In genomic region chr7:223118-223800, GRCh38 we compare ENCODE assay signal across 24 cellular contexts. TPM values are rescaled to one million over a fixed set of nuclear protein-coding genes. Genes with fewer than 3 reads are reported as not detected.
DNase-seq lines count a peak whose midpoint lies in the region; ATAC-seq and TF ChIP-seq lines count a peak whose summit lies in the region.
"Had no signal": no experiment of that assay in that cellular context is flagged by ENCODE, and none has a peak within 500 bp of the region (broad histone marks: within the 10 kb centered on the region; RNA-seq: fewer than 3 reads in every experiment).

No MANE protein-coding gene starts in this region.

- H3K4me1 ChIP-seq in foreskin keratinocyte, result no peaks in the 10 kb centered on the region
- H3K4me1 ChIP-seq in PC-9 (replicated peaks; ENCODE audit: insufficient read depth), result peaks cover 11% of the 10 kb centered on the region; the same call in 1 of the 2 replicates

- no peaks in the 10 kb centered on the region for H3K9me2 ChIP-seq in PC-9 (ENCODE audit: insufficient read depth)

- no peaks in the 10 kb centered on the region for H4K20me1 ChIP-seq in PC-9 (ENCODE audit: insufficient read depth)

- H3F3A ChIP-seq in PC-9 (ENCODE audit: insufficient read depth, low read depth), result peaks cover 5% of the 10 kb centered on the region; the same call in 1 of the 2 replicates

- H3K27me3 Mint-ChIP-seq in activated CD4-positive, alpha-beta T cell treated with anti-CD3 and anti-CD28 coated beads for 36 hours, result no peaks in the 10 kb centered on the region
- H3K27me3 Mint-ChIP-seq: activated B cell treated with CpG ODN at 0.5 μM for 24 hours; activated naive CD8-positive, alpha-beta T cell treated with anti-CD3 and anti-CD28 coated beads, Interleukin-2, amount 50 U/mL, for 24 hours; progenitor cell of endocrine pancreas had no signal

- intact Hi-C loops in PC-9 (cut with micrococcal nuclease; ENCODE audit: unreplicated experiment), result no loop called here
- intact Hi-C loops in activated CD4-positive, alpha-beta T cell treated with anti-CD3 and anti-CD28 coated beads for 36 hours (cut with DNase I, micrococcal nuclease), result no loop called here

- POLR2A ChIA-PET in PC-9 (lab: Charles Lee; ENCODE audit: unreplicated experiment), result no interaction called here
- POLR2A ChIA-PET in activated CD4-positive, alpha-beta T cell treated with anti-CD3 and anti-CD28 coated beads for 36 hours (lab: Charles Lee), result no interaction called here

- no peak overlapping the region for H3K4me3 Mint-ChIP-seq in activated CD4-positive, alpha-beta T cell treated with anti-CD3 and anti-CD28 coated beads for 36 hours
- H3K4me3 Mint-ChIP-seq: activated B cell treated with CpG ODN at 0.5 μM for 24 hours; activated naive CD8-positive, alpha-beta T cell treated with anti-CD3 and anti-CD28 coated beads, Interleukin-2, amount 50 U/mL, for 24 hours; activated T-cell treated with anti-CD3 and anti-CD28 coated beads, Interleukin-2, amount 50 U/mL, for 4 hours; memory B cell; T-cell had no signal

- ATAC-seq in foreskin keratinocyte, result peak; percentile 41
- ATAC-seq in activated CD4-positive, alpha-beta T cell treated with anti-CD3 and anti-CD28 coated beads for 36 hours, result no peak
- ATAC-seq in GM18909 (IDR thresholded peaks at IDR 0.05; ENCODE audit: poor library complexity, unreplicated experiment), result no peak
- ATAC-seq: activated T-cell treated with anti-CD3 and anti-CD28 coated beads, Interleukin-2, amount 50 U/mL, for 4 hours; left lung; right lobe of liver; T-cell had no signal

- no TSS peak for BruUV-seq in PC-9 (replicated peaks; lab: Mats Ljungman, UMichigan)

- H3K27ac ChIP-seq in foreskin keratinocyte, result no peak overlapping the region
- peak overlapping the region; percentile 19 for H3K27ac ChIP-seq in temporal lobe (ENCODE audit: low read depth, low read length)
- no peak overlapping the region for H3K27ac ChIP-seq in PC-9
- H3K27ac ChIP-seq: left lung, right lobe of liver, spleen, thyroid gland had no signal

- no peaks in the 10 kb centered on the region for H3K36me3 ChIP-seq in PC-9 (ENCODE audit: low read depth)
- H3K36me3 ChIP-seq: right lobe of liver, thyroid gland had no signal

- no peaks in the 10 kb centered on the region for H3K9me3 ChIP-seq in PC-9 (ENCODE audit: insufficient read depth, low read depth)
- H3K9me3 ChIP-seq: left lung, right lobe of liver, spleen, stomach, thyroid gland had no signal

- no peak overlapping the region for H3K27ac Mint-ChIP-seq in activated CD4-positive, alpha-beta T cell treated with anti-CD3 and anti-CD28 coated beads for 36 hours
- H3K27ac Mint-ChIP-seq: activated B cell treated with CpG ODN at 0.5 μM for 24 hours; activated naive CD8-positive, alpha-beta T cell treated with anti-CD3 and anti-CD28 coated beads, Interleukin-2, amount 50 U/mL, for 24 hours; memory B cell; progenitor cell of endocrine pancreas; T-cell had no signal

- DNase-seq in NCI-H2171 treated with DMSO at 0.1 percent for 48 hours (lab: John Stamatoyannopoulos, UW) (peak; percentile 60), astrocyte of the hippocampus (ENCODE audit: low read depth, low spot score) (peak; percentile 34), foreskin keratinocyte (no peak), PC-9 (no peak)
- DNase-seq in activated CD4-positive, alpha-beta T cell treated with anti-CD3 and anti-CD28 coated beads for 36 hours, result no peak
- DNase-seq: activated B cell treated with CpG ODN at 0.5 μM for 24 hours; activated naive CD4-positive, alpha-beta T cell; activated naive CD8-positive, alpha-beta T cell treated with anti-CD3 and anti-CD28 coated beads, Interleukin-2, amount 50 U/mL, for 24 hours; activated T-cell treated with anti-CD3 and anti-CD28 coated beads, Interleukin-2, amount 50 U/mL, for 4 hours; left lung; MV-4-11; NCI-H1436; NCI-H2081 treated with DMSO at 0.1 percent for 48 hours; NCI-H774; right lobe of liver; spleen; stimulated activated CD8-positive, alpha-beta memory T cell treated with anti-CD3 and anti-CD28 coated beads, Interleukin-4, amount 100 ng/mL, for 48 hours; stomach; T-cell; thyroid gland had no signal

- H3K9me3 Mint-ChIP-seq in activated CD4-positive, alpha-beta T cell treated with anti-CD3 and anti-CD28 coated beads for 36 hours (ENCODE audit: low read depth), result no peaks in the 10 kb centered on the region
- H3K9me3 Mint-ChIP-seq: activated B cell treated with CpG ODN at 0.5 μM for 24 hours; activated naive CD8-positive, alpha-beta T cell treated with anti-CD3 and anti-CD28 coated beads, Interleukin-2, amount 50 U/mL, for 24 hours; activated T-cell treated with anti-CD3 and anti-CD28 coated beads, Interleukin-2, amount 50 U/mL, for 4 hours; memory B cell; T-cell had no signal

- no peaks in the 10 kb centered on the region for H3K79me2 ChIP-seq in PC-9 (ENCODE audit: low read depth)

- no peaks in the 10 kb centered on the region for H3K27me3 ChIP-seq in foreskin keratinocyte
- no peaks in the 10 kb centered on the region for H3K27me3 ChIP-seq in PC-9 (ENCODE audit: insufficient read depth, low read depth)
- H3K27me3 ChIP-seq: left lung, right lobe of liver, stomach, thyroid gland had no signal

- TF ChIP-seq CTCF in foreskin keratinocyte (conservative IDR thresholded peaks at IDR 0.05), result no peak
- no peak for TF ChIP-seq CTCF in PC-9 (conservative IDR thresholded peaks at IDR 0.05)

- H3K36me3 Mint-ChIP-seq in activated CD4-positive, alpha-beta T cell treated with anti-CD3 and anti-CD28 coated beads for 36 hours (ENCODE audit: low read depth), result no peaks in the 10 kb centered on the region
- H3K36me3 Mint-ChIP-seq: memory B cell, T-cell had no signal

- H2AFZ ChIP-seq in PC-9, result no peak overlapping the region

- no peak overlapping the region for H3K4me2 ChIP-seq in PC-9

- CTCF ChIA-PET in PC-9 (lab: Charles Lee), result no interaction called here
- CTCF ChIA-PET in activated CD4-positive, alpha-beta T cell treated with anti-CD3 and anti-CD28 coated beads for 36 hours (lab: Charles Lee), result no interaction called here

- H3K4me1 Mint-ChIP-seq in activated CD4-positive, alpha-beta T cell treated with anti-CD3 and anti-CD28 coated beads for 36 hours, result no peaks in the 10 kb centered on the region
- H3K4me1 Mint-ChIP-seq: activated B cell treated with CpG ODN at 0.5 μM for 24 hours; activated naive CD8-positive, alpha-beta T cell treated with anti-CD3 and anti-CD28 coated beads, Interleukin-2, amount 50 U/mL, for 24 hours; memory B cell; T-cell had no signal

- H3K4me3 ChIP-seq in PC-9, result no peak overlapping the region
- H3K4me3 ChIP-seq: left lung, right lobe of liver, spleen, stomach, thyroid gland had no signal

RNA-seq across cellular contexts. Expression of gene FAM20C, which starts 30.9 kb away (rescaled TPM):
- total RNA-seq in foreskin keratinocyte (17.5 and 18.2 TPM in 2 replicates), temporal lobe (16.2 TPM), PC-9 (2021) (31.0 and 34.0 TPM in 2 replicates)
- polyA plus RNA-seq in foreskin keratinocyte, result 20.6 and 22.9 TPM in 2 replicates
- under 1 TPM; 0.21 to 0.59 TPM for total RNA-seq in activated CD4-positive, alpha-beta T cell treated with anti-CD3 and anti-CD28 coated beads for 36 hours

Comparison
In these comparisons a context has a peak if more than half of its experiments do, and no peak if none do; other contexts are left out.
1. DNase-seq: peak in NCI-H2171 treated with DMSO at 0.1 percent for 48 hours (single experiment) and astrocyte of the hippocampus (single experiment); none in foreskin keratinocyte (0 of 2), PC-9 (0 of 2) and activated CD4-positive, alpha-beta T cell treated with anti-CD3 and anti-CD28 coated beads for 36 hours (single experiment).
2. RNA of gene FAM20C, which starts 30.9 kb away (total RNA-seq): 31.0 to 34.0 TPM in PC-9, 17.5 to 18.2 TPM in foreskin keratinocyte and 16.2 TPM in temporal lobe (single experiment); 0.21 to 0.59 TPM in activated CD4-positive, alpha-beta T cell treated with anti-CD3 and anti-CD28 coated beads for 36 hours; every median in the first group is over 10 times any median in the second.